In the genomic region with DNA sequence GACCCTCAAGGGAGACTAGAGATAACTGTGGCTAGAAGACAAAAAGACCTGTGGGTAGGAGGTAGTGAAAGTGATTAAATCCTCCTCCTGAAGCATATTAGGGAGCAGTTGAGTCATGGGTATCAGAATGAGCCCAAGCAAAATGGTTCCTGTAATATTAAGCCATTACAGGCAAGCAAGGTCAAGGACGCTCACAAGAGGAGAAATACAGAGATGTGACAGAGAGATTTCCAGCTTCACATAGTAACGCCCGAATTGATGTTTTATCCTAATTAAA, we compare ENCODE assay signal across 19 cellular contexts.
DNase-seq lines count a peak whose midpoint lies in the region; ATAC-seq, FAIRE-seq and TF ChIP-seq lines count a peak whose summit lies in the region.
"Had no signal": no experiment of that assay in that cellular context is flagged by ENCODE, and none has a peak within 500 bp of the region (broad histone marks: within the 10 kb centered on the region; RNA-seq: fewer than 3 reads in every experiment).

No MANE protein-coding gene starts in this region.

- H3K27me3 ChIP-seq in smooth muscle cell (ENCODE audit: low read depth): no peaks in the 10 kb centered on the region

- H3F3A ChIP-seq in smooth muscle cell (ENCODE audit: low read depth): peaks cover 8% of the 10 kb centered on the region

- peaks cover 20% of the 10 kb centered on the region for H3K4me1 ChIP-seq in smooth muscle cell (ENCODE audit: low read depth)

- H3K9ac ChIP-seq in smooth muscle cell (ENCODE audit: low read depth): no peak overlapping the region
- H3K9ac ChIP-seq: KMS-11 had no signal

- peak; percentile 24 to 27 for ATAC-seq in activated CD4-positive, CD25-positive, alpha-beta regulatory T cell treated with anti-CD3 and anti-CD28 coated beads, Interleukin-2, amount 50 U/mL, for 24 hours
- ATAC-seq in GM21576 (IDR thresholded peaks at IDR 0.05; ENCODE audit: unreplicated experiment) (peak; percentile 5), HG03432 (IDR thresholded peaks at IDR 0.05; ENCODE audit: unreplicated experiment) (peak; percentile 11)

- H4K20me1 ChIP-seq in smooth muscle cell (ENCODE audit: low read depth): no peaks in the 10 kb centered on the region

- H2AFZ ChIP-seq in smooth muscle cell (ENCODE audit: low read depth): no peak overlapping the region

- no peak for DNase-seq in activated CD4-positive, CD25-positive, alpha-beta regulatory T cell treated with anti-CD3 and anti-CD28 coated beads, Interleukin-2, amount 50 U/mL, for 72 hours
- DNase-seq in smooth muscle cell (lab: John Stamatoyannopoulos, UW; ENCODE audit: unreplicated experiment): no peak
- DNase-seq in NCI-H510A treated with DMSO at 0.1 percent for 48 hours (lab: John Stamatoyannopoulos, UW): no peak
- DNase-seq in GM12892 (ENCODE audit: insufficient read length): no peak
- no peak for DNase-seq in kidney glomerular epithelial cell (lab: John Stamatoyannopoulos, UW)
- DNase-seq: 8988T; activated CD8-positive, alpha-beta memory T cell treated with anti-CD3 and anti-CD28 coated beads, Interleukin-2, amount 50 U/mL, for 48 hours; GF-D8; mesendoderm; NCI-H526 treated with DMSO at 0.1 percent for 48 hours; nucleus accumbens; Right ventricle myocardium superior had no signal

- 98% methylated on average over 3 of the region's 3 CpGs for WGBS in smooth muscle cell (ENCODE audit: low lambda C conversion rate)

- TF ChIP-seq CTCF in smooth muscle cell (IDR thresholded peaks at IDR 0.05; ENCODE audit: borderline replicate concordance, insufficient read depth, poor library complexity, severe bottlenecking): no peak

- no peaks in the 10 kb centered on the region for H3K36me3 ChIP-seq in smooth muscle cell (ENCODE audit: low read depth)
- H3K36me3 ChIP-seq: thoracic aorta had no signal

- no peak for FAIRE-seq in GM12892 (lab: Jason Lieb, UNC)
- FAIRE-seq: H1 had no signal

- H3K79me2 ChIP-seq in smooth muscle cell (ENCODE audit: low read depth): no peaks in the 10 kb centered on the region

- H3K27ac ChIP-seq in smooth muscle cell (ENCODE audit: low read depth): peak overlapping the region; percentile 30
- H3K27ac ChIP-seq: KMS-11, thoracic aorta had no signal

- no peak overlapping the region for H3K4me3 ChIP-seq in smooth muscle cell
- H3K4me3 ChIP-seq: skin epidermis, thoracic aorta had no signal

- H3K4me2 ChIP-seq in smooth muscle cell: no peak overlapping the region
- H3K4me2 ChIP-seq: KMS-11 had no signal

- TF ChIP-seq POLR2A in GM12892 (IDR thresholded peaks at IDR 0.05; ENCODE audit: low read depth, low read length): no peak

- no peaks in the 10 kb centered on the region for H3K9me3 ChIP-seq in smooth muscle cell (replicated peaks; ENCODE audit: low read depth)
- H3K9me3 ChIP-seq: thoracic aorta had no signal
